Comparison of ENCODE assay signal across 8 cellular contexts in the genomic region with DNA sequence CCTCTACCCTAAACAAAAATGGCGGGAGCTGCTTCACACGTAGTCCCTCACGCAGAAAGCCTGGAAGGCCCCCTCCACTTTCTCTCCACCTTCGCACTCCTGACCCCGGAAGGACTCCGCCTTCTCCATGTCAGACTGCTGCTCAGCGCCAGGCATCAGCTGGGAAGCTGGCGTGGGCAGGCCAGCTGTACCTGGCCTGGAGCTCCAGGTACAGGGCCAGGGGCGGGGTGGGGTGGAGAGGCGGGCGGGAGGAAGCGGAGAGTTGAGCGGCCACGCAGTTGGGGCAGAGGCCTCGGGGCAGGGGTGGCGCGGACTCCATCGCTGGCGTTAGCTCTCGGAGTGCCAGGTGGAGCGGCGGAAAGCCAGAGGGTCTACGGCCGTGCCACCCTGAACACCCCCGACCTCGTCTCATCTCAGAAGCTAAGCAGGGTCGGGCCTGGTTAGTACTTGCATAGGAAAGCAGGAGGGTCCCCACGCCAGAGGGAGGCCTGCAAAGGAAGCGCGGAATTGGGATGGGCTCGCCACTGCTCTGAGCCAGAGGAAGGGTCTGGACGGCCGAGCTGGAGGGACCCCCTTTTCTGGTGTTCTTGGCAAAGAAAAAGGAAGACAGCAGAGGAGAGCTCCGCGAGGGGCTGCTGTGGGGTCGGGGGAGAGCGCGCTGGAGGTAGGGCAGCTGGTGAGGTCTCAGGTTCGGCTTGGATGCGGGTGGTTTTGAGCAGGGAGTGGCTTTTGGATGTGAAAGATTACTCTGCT. TPM values are rescaled to one million over a fixed set of nuclear protein-coding genes. Genes with fewer than 3 reads are reported as not detected.
DNase-seq lines count a peak whose midpoint lies in the region; ATAC-seq and TF ChIP-seq lines count a peak whose summit lies in the region.

A gene with protein sequence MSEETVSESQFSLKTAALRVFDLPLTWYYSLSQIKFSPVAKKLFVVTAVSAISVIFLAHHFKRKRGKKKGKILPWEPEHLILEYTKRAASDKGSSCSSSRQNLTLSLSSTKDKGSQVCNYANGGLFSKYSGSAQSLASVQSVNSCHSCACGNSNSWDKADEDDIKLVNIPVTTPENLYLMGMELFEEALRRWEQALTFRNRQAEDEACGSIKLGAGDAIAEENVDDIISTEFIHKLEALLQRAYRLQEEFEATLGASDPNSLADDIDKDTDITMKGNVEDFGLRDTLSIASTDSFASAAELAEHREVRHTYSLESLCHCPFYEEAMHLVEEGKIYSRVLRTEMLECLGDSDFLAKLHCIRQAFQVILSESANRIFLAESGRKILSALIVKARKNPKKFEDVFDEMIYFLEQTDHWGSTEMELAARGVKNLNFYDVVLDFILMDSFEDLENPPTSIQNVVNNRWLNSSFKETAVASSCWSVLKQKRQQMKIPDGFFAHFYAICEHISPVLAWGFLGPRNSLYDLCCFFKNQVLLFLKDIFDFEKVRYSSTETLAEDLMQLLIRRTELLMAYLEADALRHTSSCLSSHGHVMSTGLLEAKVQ (plus strand): TSS at position 121 of the 753 bp plus-strand sequence. CDS start 3,604 bp downstream, outside the sequence.

- 1% methylated on average over 27 to 33 of the region's 40 CpGs for WGBS in upper lobe of left lung, 2 donors

- H3K4me1 ChIP-seq in upper lobe of left lung, result peaks cover 12 to 23% (median 17%) of the 10 kb centered on the region in 4 donors

- intact Hi-C loops in left cardiac atrium (cut with DNase I), result no loop called here
- intact Hi-C loops in posterior vena cava (cut with DNase I), result no loop called here

- peaks cover 0 to 14% (median 8%) of the 10 kb centered on the region in 4 donors for H3K36me3 ChIP-seq in upper lobe of left lung

- H3K4me3 ChIP-seq in upper lobe of left lung, result peak within 1 kb of the TSS; percentile 91 to 98 (median 92)

- TF ChIP-seq EP300 in upper lobe of left lung (IDR thresholded peaks at IDR 0.05), result no peak

- H3K9me3 ChIP-seq in upper lobe of left lung, result no peaks in the 10 kb centered on the region

- in situ Hi-C loops in GM13977 (cut with MboI; ENCODE audit: low pct_unique_long_range_greater_than_20kb, low sequenced_read_pairs, unreplicated experiment), result no loop called here

- POLR2A ChIA-PET in T-cell (lab: Charles Lee), result interaction anchor here (0.5 to 1.5 kb wide), 15 partner anchors 9 to 1994 kb away, joined by 3 to 15 read pairs (median 5); a partner anchor contains a TSS

- no peaks in the 10 kb centered on the region for H3K27me3 Mint-ChIP-seq in T-cell

- H3K36me3 Mint-ChIP-seq in T-cell, result peaks cover 12% of the 10 kb centered on the region

- H3K27ac ChIP-seq in upper lobe of left lung, result peak within 1 kb of the TSS; percentile 65 to 86 (median 78)

- DNase-seq in GM13977 (ENCODE audit: low spot score), result peak; percentile 85
- peak; percentile 97 for DNase-seq in NCI-H146 (lab: John Stamatoyannopoulos, UW)
- peak; percentile 69 to 91 (median 86) for DNase-seq in T-cell
- DNase-seq in amniotic epithelial cell (ENCODE audit: low read depth), result peak; percentile 91
- DNase-seq in left cardiac atrium, result peak; percentile 91
- peak; percentile 94 for DNase-seq in posterior vena cava (ENCODE audit: low spot score)
- DNase-seq in upper lobe of left lung, result peak; percentile 91 to 93

- CTCF ChIA-PET in T-cell (lab: Charles Lee), result interaction anchor here (0.5 to 1.4 kb wide), 10 partner anchors 23 to 1626 kb away, joined by 3 to 7 read pairs (median 4); a partner anchor contains a TSS

- peak within 1 kb of the TSS; percentile 82 to 85 for H3K27ac Mint-ChIP-seq in T-cell

- no peaks in the 10 kb centered on the region for H3K9me3 Mint-ChIP-seq in T-cell

- peaks cover 43 to 46% (median 43%) of the 10 kb centered on the region in 3 donors for H3K4me1 Mint-ChIP-seq in T-cell

- H3K4me3 Mint-ChIP-seq in T-cell, result peak within 1 kb of the TSS; percentile 93 to 98 (median 94)

- no peaks in the 10 kb centered on the region for H3K27me3 ChIP-seq in upper lobe of left lung

- TF ChIP-seq CTCF in GM13977 (IDR thresholded peaks at IDR 0.05; ENCODE audit: extremely low read depth, insufficient read depth, missing control alignments), result no peak
- no peak for TF ChIP-seq CTCF in upper lobe of left lung (IDR thresholded peaks at IDR 0.05)

- ATAC-seq in HG02870 (IDR thresholded peaks at IDR 0.05; ENCODE audit: unreplicated experiment) (peak; percentile 95), T-cell (replicated peaks in 1 of 4) (peak; percentile 97 to 98 (median 98)), left cardiac atrium (peak; percentile 99 to 100), upper lobe of left lung (ENCODE audit: low FRiP score in 2 of 2) (peak; percentile 97 to 98)

- TF ChIP-seq POLR2A in upper lobe of left lung (IDR thresholded peaks at IDR 0.05), result peak in 1 of 4 donors; percentile 65

RNA-seq across cellular contexts. Expression of the gene that starts here (rescaled TPM):
- total RNA-seq in T-cell, result 10 to 100 TPM; 14.9 to 17.7 (median 16.1) TPM
- total RNA-seq in left cardiac atrium, result 10 to 100 TPM; 11.1 to 13.9 TPM
- total RNA-seq in posterior vena cava, result 10 to 100 TPM; 16.7 to 20.4 TPM
- total RNA-seq in upper lobe of left lung, result 10 to 100 TPM in 5 of 6 donors, 1 to 10 TPM in 1; 7.7 to 19.2 (median 13.5) TPM

Comparison
In these comparisons a context has a peak if more than half of its experiments do, and no peak if none do; other contexts are left out.
1. Peak in every context shown above with its lines: DNase-seq, ATAC-seq, H3K4me3 ChIP-seq and H3K27ac ChIP-seq.